10 cellular contexts compared by ENCODE assay signal in genomic region chr7:87886875-87887274, GRCh38. TPM values are rescaled to one million over a fixed set of nuclear protein-coding genes. Genes with fewer than 3 reads are reported as not detected.
A peak's percentile ranks its signal among the peaks of the same experiment; 100 is the strongest.
DNase-seq lines count a peak whose midpoint lies in the region; ATAC-seq and TF ChIP-seq lines count a peak whose summit lies in the region.
"Had no signal": no experiment of that assay in that cellular context is flagged by ENCODE, and none has a peak within 500 bp of the region (broad histone marks: within the 10 kb centered on the region; RNA-seq: fewer than 3 reads in every experiment).

No MANE protein-coding gene starts in this region.

- no peak overlapping the region for H3K4me2 ChIP-seq in OCI-LY7 (ENCODE audit: low read length)

- no peaks in the 10 kb centered on the region for H3K9me3 Mint-ChIP-seq in stimulated activated memory B cell treated with anti-CD40 and anti-IgM and Interleukin-4, amounts not matched to agents 10 μg/mL and 1 μg/mL and 100 μg/mL, for 72 hours
- H3K9me3 Mint-ChIP-seq: CD8-positive, alpha-beta memory T cell had no signal

- H4K20me1 ChIP-seq in OCI-LY7 (ENCODE audit: insufficient read depth, low read length), result peaks cover 41% of the 10 kb centered on the region; the same call in 1 of the 2 replicates

- DNase-seq in NCI-H2081 (lab: John Stamatoyannopoulos, UW) (peak; percentile 13 to 34), NCI-H2081 treated with DMSO at 0.1 percent for 48 hours (lab: John Stamatoyannopoulos, UW) (no peak), OCI-LY7 (ENCODE audit: low spot score) (peak; percentile 42), fibroblast of peridontal ligament (ENCODE audit: extremely low read depth) (peak; percentile 82), superior temporal gyrus (ENCODE audit: extremely low spot score) (peak; percentile 84), KG1 (lab: John Stamatoyannopoulos, UW) (no peak)

- no TSS peak for BruUV-seq in OCI-LY7 (replicated peaks; lab: Mats Ljungman, UMichigan)

- intact Hi-C loops in OCI-LY7 (cut with micrococcal nuclease; ENCODE audit: unreplicated experiment), result loop anchor here (1.0 kb wide), 1 partner anchor 90 kb away; no protein-coding TSS in a partner anchor

- peaks cover 35% of the 10 kb centered on the region for H3K36me3 Mint-ChIP-seq in stimulated activated memory B cell treated with anti-CD40 and anti-IgM and Interleukin-4, amounts not matched to agents 10 μg/mL and 1 μg/mL and 100 μg/mL, for 72 hours

- no peak overlapping the region for H3K4me3 ChIP-seq in OCI-LY7 (ENCODE audit: low read depth, low read length, poor library complexity, severe bottlenecking)
- H3K4me3 ChIP-seq: skin epidermis had no signal

- CTCF ChIA-PET in OCI-LY7 (lab: Charles Lee; ENCODE audit: unreplicated experiment), result no interaction called here

- peaks cover 90% of the 10 kb centered on the region for H3K79me2 ChIP-seq in OCI-LY7 (ENCODE audit: insufficient read depth, low read depth, low read length)

- H3K36me3 ChIP-seq in OCI-LY7 (ENCODE audit: insufficient read depth, low read length), result peaks cover 98% of the 10 kb centered on the region

- H3K27ac ChIP-seq in OCI-LY7 (ENCODE audit: low read depth, low read length, poor library complexity, severe bottlenecking), result no peak overlapping the region
- H3K27ac ChIP-seq: skin epidermis had no signal

- H3K27me3 Mint-ChIP-seq in stimulated activated memory B cell treated with anti-CD40 and anti-IgM and Interleukin-4, amounts not matched to agents 10 μg/mL and 1 μg/mL and 100 μg/mL, for 72 hours, result no peaks in the 10 kb centered on the region
- H3K27me3 Mint-ChIP-seq: CD8-positive, alpha-beta memory T cell had no signal

- peaks cover 7% of the 10 kb centered on the region for H3K4me1 ChIP-seq in OCI-LY7 (ENCODE audit: insufficient read depth, low read length, poor library complexity, severe bottlenecking)

- ATAC-seq in stimulated activated memory B cell treated with anti-CD40 and anti-IgM and Interleukin-4, amounts not matched to agents 10 μg/mL and 1 μg/mL and 100 μg/mL, for 72 hours, result no peak
- no peak for ATAC-seq in GM18870 (IDR thresholded peaks at IDR 0.05; ENCODE audit: unreplicated experiment)

- H3K9me3 ChIP-seq in OCI-LY7 (ENCODE audit: low read length), result no peaks in the 10 kb centered on the region

- no peak overlapping the region for H2AFZ ChIP-seq in OCI-LY7 (ENCODE audit: low read length)

- H3K9me2 ChIP-seq in OCI-LY7 (ENCODE audit: insufficient read depth, low read length), result no peaks in the 10 kb centered on the region

- H3K4me1 Mint-ChIP-seq in stimulated activated memory B cell treated with anti-CD40 and anti-IgM and Interleukin-4, amounts not matched to agents 10 μg/mL and 1 μg/mL and 100 μg/mL, for 72 hours, result peaks cover 10% of the 10 kb centered on the region

- H3K27ac Mint-ChIP-seq in stimulated activated memory B cell treated with anti-CD40 and anti-IgM and Interleukin-4, amounts not matched to agents 10 μg/mL and 1 μg/mL and 100 μg/mL, for 72 hours, result no peak overlapping the region
- H3K27ac Mint-ChIP-seq: CD8-positive, alpha-beta memory T cell had no signal

- H3K4me3 Mint-ChIP-seq in stimulated activated memory B cell treated with anti-CD40 and anti-IgM and Interleukin-4, amounts not matched to agents 10 μg/mL and 1 μg/mL and 100 μg/mL, for 72 hours, result no peak overlapping the region
- H3K4me3 Mint-ChIP-seq: CD8-positive, alpha-beta memory T cell had no signal

- POLR2A ChIA-PET in OCI-LY7 (lab: Charles Lee), result interaction anchor here (0.7 to 1.7 kb wide), 9 partner anchors 9 to 374 kb away, joined by 3 to 7 read pairs (median 3); no protein-coding TSS in a partner anchor

- peak; percentile 82 for TF ChIP-seq CTCF in OCI-LY7 (conservative IDR thresholded peaks at IDR 0.05; ENCODE audit: low read length)

RNA-seq across cellular contexts. Expression of gene DBF4, which starts 10.6 kb away (rescaled TPM):
- total RNA-seq in OCI-LY7 (2014; rRNA removed; shearing (Covaris generic)), result 83.9 and 99.2 TPM in 2 replicates
- 87.9 and 95.0 TPM in 2 replicates for total RNA-seq in OCI-LY7 (2022)

RNA-seq across cellular contexts. Expression of gene SLC25A40, which starts 10.7 kb away (rescaled TPM):
- 21.0 and 22.0 TPM in 2 replicates for total RNA-seq in OCI-LY7 (2014; rRNA removed; shearing (Covaris generic))
- total RNA-seq in OCI-LY7 (2022), result 53.6 and 66.1 TPM in 2 replicates

RNA-seq across cellular contexts. Expression of gene ADAM22, which starts 47.2 kb away (rescaled TPM):
- total RNA-seq in OCI-LY7 (2014; rRNA removed; shearing (Covaris generic)), result 12.0 and 20.4 TPM in 2 replicates
- total RNA-seq in OCI-LY7 (2022), result 13.6 and 14.6 TPM in 2 replicates

Comparison
In these comparisons a context has a peak if more than half of its experiments do, and no peak if none do; other contexts are left out.
1. DNase-seq: peak in NCI-H2081 (2 of 2), OCI-LY7 (single experiment), fibroblast of peridontal ligament (single experiment) and superior temporal gyrus (single experiment); none in NCI-H2081 treated with DMSO at 0.1 percent for 48 hours (single experiment) and KG1 (single experiment).